Comparison of ENCODE assay signal across 26 cellular contexts in the genomic region with DNA sequence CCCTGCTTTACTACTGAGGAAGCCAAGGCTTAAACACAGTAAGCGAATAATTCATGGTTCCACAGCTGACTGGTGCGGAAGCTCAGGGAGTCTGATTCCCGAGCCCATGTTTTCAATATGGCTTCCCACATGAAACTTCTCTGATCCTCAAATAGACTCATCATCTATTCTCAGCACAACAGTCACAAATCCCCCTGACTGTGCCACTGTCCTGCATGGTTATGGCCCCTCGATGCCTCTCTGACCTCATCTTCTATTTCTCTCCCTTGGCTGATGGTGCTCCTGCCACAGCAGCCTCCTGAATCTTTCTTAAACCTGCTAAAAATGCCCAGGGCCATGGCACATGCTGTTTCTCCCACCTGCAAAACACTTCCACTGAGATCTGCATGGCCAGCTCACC. TPM values are rescaled to one million over a fixed set of nuclear protein-coding genes. Genes with fewer than 3 reads are reported as not detected.
DNase-seq lines count a peak whose midpoint lies in the region; ATAC-seq, FAIRE-seq and TF ChIP-seq lines count a peak whose summit lies in the region.
"Had no signal": no experiment of that assay in that cellular context is flagged by ENCODE, and none has a peak within 500 bp of the region (broad histone marks: within the 10 kb centered on the region; RNA-seq: fewer than 3 reads in every experiment).

No MANE protein-coding gene starts in this region.

- peaks cover 5% of the 10 kb centered on the region for H3K4me1 ChIP-seq in psoas muscle
- H3K4me1 ChIP-seq: SJSA1 had no signal

- H3K9me3 ChIP-seq in psoas muscle = no peaks in the 10 kb centered on the region
- H3K9me3 ChIP-seq: BLaER1 treated with 17β-estradiol and CSF1 and Interleukin-3, amounts not matched to agents 10 nM and 100 nM; SJSA1 had no signal

- no peaks in the 10 kb centered on the region for H3K36me3 ChIP-seq in psoas muscle (ENCODE audit: insufficient read depth in 1 of 2, low read depth in 1 of 2)
- H3K36me3 ChIP-seq: BLaER1 treated with 17β-estradiol and CSF1 and Interleukin-3, amounts not matched to agents 10 nM and 100 nM; SJSA1 had no signal

- no peak for TF ChIP-seq POLR2A in GM12891 (IDR thresholded peaks at IDR 0.05; ENCODE audit: low read depth, low read length)

- intact Hi-C loops in psoas muscle (cut with DNase I) = loop anchor here in 1 of 2 donors (2.0 kb wide), 1 partner anchor 17 kb away; no protein-coding TSS in a partner anchor

- H3K27me3 ChIP-seq in psoas muscle (ENCODE audit: insufficient read depth in 3 of 3, low read length in 2 of 3) = no peaks in the 10 kb centered on the region
- H3K27me3 ChIP-seq: BLaER1 treated with 17β-estradiol and CSF1 and Interleukin-3, amounts not matched to agents 10 nM and 100 nM; SJSA1 had no signal

- TF ChIP-seq CTCF in psoas muscle (IDR thresholded peaks at IDR 0.05) = no peak

- peak; percentile 26 for FAIRE-seq in GM12891 (lab: Jason Lieb, UNC)
- FAIRE-seq: G401.6 had no signal

- peak; percentile 14 for ATAC-seq in HG02870 (IDR thresholded peaks at IDR 0.05; ENCODE audit: unreplicated experiment)
- ATAC-seq in psoas muscle = peak in 3 of 4 donors; percentile 74 to 91 (median 77)
- no peak for ATAC-seq in left lobe of liver
- ATAC-seq: PC-3, T-cell had no signal

- DNase-seq in GM12891 (ENCODE audit: insufficient read length, low spot score) (no peak), myocyte (ENCODE audit: low read depth) (peak; percentile 47), psoas muscle (no peak), SW480 (ENCODE audit: low spot score) (no peak), left lobe of liver (ENCODE audit: low spot score) (no peak)
- no peak for DNase-seq in stimulated activated CD4-positive, alpha-beta T cell treated with anti-CD3 and anti-CD28 coated beads, Interleukin-1b, Interleukin-23, amount 100 ng/mL, for 48 hours
- DNase-seq in activated CD4-positive, CD25-positive, alpha-beta regulatory T cell (lab: John Stamatoyannopoulos, UW) = no peak
- DNase-seq: CD4-positive, alpha-beta memory T cell; COR-L47; H7; KBM-7; NCI-H1105; NCI-H1436 treated with DMSO at 0.1 percent for 48 hours; NCI-H187 treated with DMSO at 0.1 percent for 48 hours; NCI-H2171 treated with DMSO at 0.1 percent for 48 hours; NCI-H345; NCI-H524; NCI-H774; PC-3; Right ventricle myocardium superior; RPMI8226; T-cell had no signal

- WGBS in psoas muscle, 3 donors = 66 to 76% (median 74%) methylated on average over 4 of the region's 4 CpGs

- no peak overlapping the region for H3K4me3 ChIP-seq in psoas muscle
- H3K4me3 ChIP-seq: BLaER1 treated with 17β-estradiol and CSF1 and Interleukin-3, amounts not matched to agents 10 nM and 100 nM; SJSA1 had no signal

- H3K27ac ChIP-seq in psoas muscle = no peak overlapping the region
- H3K27ac ChIP-seq: BLaER1 treated with 17β-estradiol and CSF1 and Interleukin-3, amounts not matched to agents 10 nM and 100 nM; SJSA1 had no signal

TF ChIP-seq in GM12891, 5 proteins besides CTCF, POLR2A, EP300 and RAD21:
- no peak for TF ChIP-seq POLR2AphosphoS5 (IDR thresholded peaks at IDR 0.05; ENCODE audit: low read depth, low read length)
- TF ChIP-seq PAX5 (IDR thresholded peaks at IDR 0.05; ENCODE audit: insufficient read depth, low read length, severe bottlenecking) = no peak
- no peak for TF ChIP-seq SPI1 (IDR thresholded peaks at IDR 0.05; ENCODE audit: low read depth, low read length)
- TF ChIP-seq POU2F2 (IDR thresholded peaks at IDR 0.05; ENCODE audit: low read depth, low read length) = peak; percentile 29; the same call in 1 of the 2 replicates

RNA-seq across cellular contexts. Expression of a gene that starts 43.2 kb away (rescaled TPM):
- 7.5 TPM for polyA plus RNA-seq in GM12891 (2012; ENCODE audit: low read depth, missing spikeins)
- total RNA-seq in myocyte (5.3 and 5.9 TPM in 2 replicates), psoas muscle (1 to 10 TPM; 1.6 to 7.6 (median 3.2) TPM), left lobe of liver (2.8 TPM)
- 2.0 TPM for polyA plus RNA-seq in myocyte (2012)
- 1 to 10 TPM in 1 of 3 donors, under 1 TPM in 2; 0.77 to 1.9 (median 0.80) TPM for polyA plus RNA-seq in psoas muscle
